In the genomic region with DNA sequence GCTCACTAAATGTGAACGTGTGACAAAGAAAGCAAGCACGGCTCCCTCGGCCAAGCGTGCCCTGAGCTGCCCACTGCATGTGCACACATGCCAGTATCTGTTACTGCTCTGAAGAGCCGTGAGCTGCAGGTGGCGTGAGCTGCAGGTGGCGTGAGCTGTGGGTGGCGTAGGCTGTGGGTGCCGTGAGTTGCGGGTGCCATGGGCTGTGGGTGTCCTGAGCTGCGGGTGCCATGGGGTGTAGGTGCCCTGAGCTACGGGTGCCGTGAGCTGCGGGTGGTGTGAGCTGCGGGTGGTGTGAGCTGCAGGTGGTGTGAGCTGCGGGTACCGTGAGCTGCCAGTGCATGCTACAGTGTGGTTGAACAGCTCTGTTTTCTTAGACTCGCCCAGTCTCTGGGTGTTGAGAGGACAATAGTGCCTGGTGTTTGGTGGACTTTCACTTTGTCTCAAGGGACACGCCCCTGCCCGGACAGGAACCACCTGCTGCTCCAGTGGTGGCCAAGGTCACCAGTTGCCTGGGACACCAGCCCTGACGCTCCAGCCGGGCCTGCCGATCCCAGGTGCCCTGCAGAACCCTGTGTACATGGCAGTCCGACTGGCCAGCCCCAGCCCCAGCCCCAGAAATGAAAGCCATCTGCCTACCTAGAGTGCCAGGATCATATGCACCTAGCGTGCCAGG, we compare ENCODE assay signal across 1 cellular context.
TF ChIP-seq lines count a peak whose summit lies in the region.

No MANE protein-coding gene starts in this region.

TF ChIP-seq in HepG2, 621 proteins besides CTCF, POLR2A, EP300 and RAD21 (continued from another document and continues in another):
- peak; percentile 59 for TF ChIP-seq NR2C2 (CRISPR knock-in tag; IDR thresholded peaks at IDR 0.05; ENCODE audit: borderline replicate concordance)
- TF ChIP-seq ZSCAN30 (CRISPR knock-in tag; IDR thresholded peaks at IDR 0.05) = no peak
- peak; percentile 24; the same call in 1 of the 2 replicates for TF ChIP-seq GATAD2A (CRISPR knock-in tag; IDR thresholded peaks at IDR 0.05)
- TF ChIP-seq KDM5A (IDR thresholded peaks at IDR 0.05; ENCODE audit: borderline replicate concordance, low read length) = no peak
- TF ChIP-seq, protein P1, sequence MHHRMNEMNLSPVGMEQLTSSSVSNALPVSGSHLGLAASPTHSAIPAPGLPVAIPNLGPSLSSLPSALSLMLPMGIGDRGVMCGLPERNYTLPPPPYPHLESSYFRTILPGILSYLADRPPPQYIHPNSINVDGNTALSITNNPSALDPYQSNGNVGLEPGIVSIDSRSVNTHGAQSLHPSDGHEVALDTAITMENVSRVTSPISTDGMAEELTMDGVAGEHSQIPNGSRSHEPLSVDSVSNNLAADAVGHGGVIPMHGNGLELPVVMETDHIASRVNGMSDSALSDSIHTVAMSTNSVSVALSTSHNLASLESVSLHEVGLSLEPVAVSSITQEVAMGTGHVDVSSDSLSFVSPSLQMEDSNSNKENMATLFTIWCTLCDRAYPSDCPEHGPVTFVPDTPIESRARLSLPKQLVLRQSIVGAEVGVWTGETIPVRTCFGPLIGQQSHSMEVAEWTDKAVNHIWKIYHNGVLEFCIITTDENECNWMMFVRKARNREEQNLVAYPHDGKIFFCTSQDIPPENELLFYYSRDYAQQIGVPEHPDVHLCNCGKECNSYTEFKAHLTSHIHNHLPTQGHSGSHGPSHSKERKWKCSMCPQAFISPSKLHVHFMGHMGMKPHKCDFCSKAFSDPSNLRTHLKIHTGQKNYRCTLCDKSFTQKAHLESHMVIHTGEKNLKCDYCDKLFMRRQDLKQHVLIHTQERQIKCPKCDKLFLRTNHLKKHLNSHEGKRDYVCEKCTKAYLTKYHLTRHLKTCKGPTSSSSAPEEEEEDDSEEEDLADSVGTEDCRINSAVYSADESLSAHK (CRISPR knock-in tag; IDR thresholded peaks at IDR 0.05; ENCODE audit: borderline replicate concordance) = no peak
- no peak for TF ChIP-seq LCORL (IDR thresholded peaks at IDR 0.05)
- TF ChIP-seq LCORL (CRISPR knock-in tag; IDR thresholded peaks at IDR 0.05) = no peak
- TF ChIP-seq GPN1 (CRISPR knock-in tag; IDR thresholded peaks at IDR 0.05; ENCODE audit: borderline replicate concordance) = no peak
- TF ChIP-seq, protein P2, sequence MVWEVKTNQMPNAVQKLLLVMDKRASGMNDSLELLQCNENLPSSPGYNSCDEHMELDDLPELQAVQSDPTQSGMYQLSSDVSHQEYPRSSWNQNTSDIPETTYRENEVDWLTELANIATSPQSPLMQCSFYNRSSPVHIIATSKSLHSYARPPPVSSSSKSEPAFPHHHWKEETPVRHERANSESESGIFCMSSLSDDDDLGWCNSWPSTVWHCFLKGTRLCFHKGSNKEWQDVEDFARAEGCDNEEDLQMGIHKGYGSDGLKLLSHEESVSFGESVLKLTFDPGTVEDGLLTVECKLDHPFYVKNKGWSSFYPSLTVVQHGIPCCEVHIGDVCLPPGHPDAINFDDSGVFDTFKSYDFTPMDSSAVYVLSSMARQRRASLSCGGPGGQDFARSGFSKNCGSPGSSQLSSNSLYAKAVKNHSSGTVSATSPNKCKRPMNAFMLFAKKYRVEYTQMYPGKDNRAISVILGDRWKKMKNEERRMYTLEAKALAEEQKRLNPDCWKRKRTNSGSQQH (CRISPR knock-in tag; IDR thresholded peaks at IDR 0.05; ENCODE audit: low read depth) = 0 out of 2 replicates have a peak, but pooled peaks have one; percentile 27
- TF ChIP-seq, protein P3, sequence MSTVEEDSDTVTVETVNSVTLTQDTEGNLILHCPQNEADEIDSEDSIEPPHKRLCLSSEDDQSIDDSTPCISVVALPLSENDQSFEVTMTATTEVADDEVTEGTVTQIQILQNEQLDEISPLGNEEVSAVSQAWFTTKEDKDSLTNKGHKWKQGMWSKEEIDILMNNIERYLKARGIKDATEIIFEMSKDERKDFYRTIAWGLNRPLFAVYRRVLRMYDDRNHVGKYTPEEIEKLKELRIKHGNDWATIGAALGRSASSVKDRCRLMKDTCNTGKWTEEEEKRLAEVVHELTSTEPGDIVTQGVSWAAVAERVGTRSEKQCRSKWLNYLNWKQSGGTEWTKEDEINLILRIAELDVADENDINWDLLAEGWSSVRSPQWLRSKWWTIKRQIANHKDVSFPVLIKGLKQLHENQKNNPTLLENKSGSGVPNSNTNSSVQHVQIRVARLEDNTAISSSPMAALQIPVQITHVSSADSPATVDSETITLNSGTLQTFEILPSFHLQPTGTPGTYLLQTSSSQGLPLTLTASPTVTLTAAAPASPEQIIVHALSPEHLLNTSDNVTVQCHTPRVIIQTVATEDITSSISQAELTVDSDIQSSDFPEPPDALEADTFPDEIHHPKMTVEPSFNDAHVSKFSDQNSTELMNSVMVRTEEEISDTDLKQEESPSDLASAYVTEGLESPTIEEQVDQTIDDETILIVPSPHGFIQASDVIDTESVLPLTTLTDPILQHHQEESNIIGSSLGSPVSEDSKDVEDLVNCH (CRISPR knock-in tag; IDR thresholded peaks at IDR 0.05) = no peak
- TF ChIP-seq TRIM24 (CRISPR knock-in tag; IDR thresholded peaks at IDR 0.05) = no peak
- TF ChIP-seq ZNF547 (CRISPR knock-in tag; IDR thresholded peaks at IDR 0.05) = no peak
- no peak for TF ChIP-seq SRSF9 (IDR thresholded peaks at IDR 0.05; ENCODE audit: borderline replicate concordance, insufficient read depth, low read depth, low read length, poor library complexity, severe bottlenecking)
- TF ChIP-seq MED8 (CRISPR knock-in tag; IDR thresholded peaks at IDR 0.05; ENCODE audit: insufficient replicate concordance) = peak; percentile 42
- no peak for TF ChIP-seq ZNF562 (CRISPR knock-in tag; IDR thresholded peaks at IDR 0.05; ENCODE audit: borderline replicate concordance)
- TF ChIP-seq ZNF343 (CRISPR knock-in tag; IDR thresholded peaks at IDR 0.05) = no peak
- TF ChIP-seq ISX (CRISPR knock-in tag; conservative IDR thresholded peaks at IDR 0.05) = no peak
- no peak for TF ChIP-seq KAT7 (CRISPR knock-in tag; IDR thresholded peaks at IDR 0.05; ENCODE audit: borderline replicate concordance)
- TF ChIP-seq, protein P4, sequence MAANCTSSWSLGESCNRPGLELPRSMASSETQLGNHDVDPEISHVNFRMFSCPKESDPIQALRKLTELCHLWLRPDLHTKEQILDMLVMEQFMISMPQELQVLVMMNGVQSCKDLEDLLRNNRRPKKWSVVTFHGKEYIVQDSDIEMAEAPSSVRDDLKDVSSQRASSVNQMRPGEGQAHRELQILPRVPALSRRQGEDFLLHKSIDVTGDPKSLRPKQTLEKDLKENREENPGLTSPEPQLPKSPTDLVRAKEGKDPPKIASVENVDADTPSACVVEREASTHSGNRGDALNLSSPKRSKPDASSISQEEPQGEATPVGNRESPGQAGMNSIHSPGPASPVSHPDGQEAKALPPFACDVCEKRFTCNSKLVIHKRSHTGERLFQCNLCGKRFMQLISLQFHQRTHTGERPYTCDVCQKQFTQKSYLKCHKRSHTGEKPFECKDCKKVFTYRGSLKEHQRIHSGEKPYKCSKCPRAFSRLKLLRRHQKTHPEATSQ (CRISPR knock-in tag; IDR thresholded peaks at IDR 0.05; ENCODE audit: borderline replicate concordance) = no peak
- 0 out of 2 replicates have a peak, but pooled peaks have one; percentile 42 for TF ChIP-seq ZNF761 (CRISPR knock-in tag; conservative IDR thresholded peaks at IDR 0.05)
- peak; percentile 75; the same call in 1 of the 2 replicates for TF ChIP-seq ZNF788 (CRISPR knock-in tag; IDR thresholded peaks at IDR 0.05; ENCODE audit: borderline replicate concordance)
- TF ChIP-seq ZNF430 (CRISPR knock-in tag; IDR thresholded peaks at IDR 0.05) = no peak
- no peak for TF ChIP-seq ZNF546 (CRISPR knock-in tag; conservative IDR thresholded peaks at IDR 0.05)
- TF ChIP-seq XBP1 (CRISPR knock-in tag; IDR thresholded peaks at IDR 0.05) = no peak
- 0 out of 2 replicates have a peak, but pooled peaks have one; percentile 6 for TF ChIP-seq PITX1 (CRISPR knock-in tag; IDR thresholded peaks at IDR 0.05)
- TF ChIP-seq MTA1 (CRISPR knock-in tag; IDR thresholded peaks at IDR 0.05; ENCODE audit: borderline replicate concordance) = 0 out of 2 replicates have a peak, but pooled peaks have one; percentile 73
- 0 out of 2 replicates have a peak, but pooled peaks have one; percentile 37 for TF ChIP-seq CBX5 (CRISPR knock-in tag; IDR thresholded peaks at IDR 0.05; ENCODE audit: borderline replicate concordance)
- no peak for TF ChIP-seq MTF1 (CRISPR knock-in tag; IDR thresholded peaks at IDR 0.05)
- no peak for TF ChIP-seq CHCHD3 (CRISPR knock-in tag; IDR thresholded peaks at IDR 0.05)
- TF ChIP-seq, protein P5, sequence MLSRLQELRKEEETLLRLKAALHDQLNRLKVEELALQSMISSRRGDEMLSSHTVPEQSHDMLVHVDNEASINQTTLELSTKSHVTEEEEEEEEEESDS (CRISPR knock-in tag; IDR thresholded peaks at IDR 0.05; ENCODE audit: borderline replicate concordance) = no peak
- no peak for TF ChIP-seq RAD51 (IDR thresholded peaks at IDR 0.05; ENCODE audit: borderline replicate concordance)
- TF ChIP-seq, protein P6, sequence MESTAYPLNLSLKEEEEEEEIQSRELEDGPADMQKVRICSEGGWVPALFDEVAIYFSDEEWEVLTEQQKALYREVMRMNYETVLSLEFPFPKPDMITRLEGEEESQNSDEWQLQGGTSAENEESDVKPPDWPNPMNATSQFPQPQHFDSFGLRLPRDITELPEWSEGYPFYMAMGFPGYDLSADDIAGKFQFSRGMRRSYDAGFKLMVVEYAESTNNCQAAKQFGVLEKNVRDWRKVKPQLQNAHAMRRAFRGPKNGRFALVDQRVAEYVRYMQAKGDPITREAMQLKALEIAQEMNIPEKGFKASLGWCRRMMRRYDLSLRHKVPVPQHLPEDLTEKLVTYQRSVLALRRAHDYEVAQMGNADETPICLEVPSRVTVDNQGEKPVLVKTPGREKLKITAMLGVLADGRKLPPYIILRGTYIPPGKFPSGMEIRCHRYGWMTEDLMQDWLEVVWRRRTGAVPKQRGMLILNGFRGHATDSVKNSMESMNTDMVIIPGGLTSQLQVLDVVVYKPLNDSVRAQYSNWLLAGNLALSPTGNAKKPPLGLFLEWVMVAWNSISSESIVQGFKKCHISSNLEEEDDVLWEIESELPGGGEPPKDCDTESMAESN (CRISPR knock-in tag; conservative IDR thresholded peaks at IDR 0.05) = no peak
- TF ChIP-seq, protein P7, sequence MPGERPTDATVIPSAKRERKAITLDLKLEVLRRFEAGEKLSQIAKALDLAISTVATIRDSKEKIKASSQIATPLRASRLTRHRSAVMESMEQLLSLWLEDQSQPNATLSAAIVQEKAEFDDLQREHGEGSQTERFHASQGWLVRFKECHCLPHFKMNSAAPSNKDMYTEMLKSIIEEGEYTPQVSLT (CRISPR knock-in tag; IDR thresholded peaks at IDR 0.05; ENCODE audit: borderline replicate concordance, low read depth) = no peak
- TF ChIP-seq ARNT2 (CRISPR knock-in tag; IDR thresholded peaks at IDR 0.05; ENCODE audit: low read depth) = no peak
- no peak for TF ChIP-seq KLF11 (CRISPR knock-in tag; IDR thresholded peaks at IDR 0.05)
- no peak for TF ChIP-seq ZNF577 (CRISPR knock-in tag; IDR thresholded peaks at IDR 0.05; ENCODE audit: borderline replicate concordance, low read depth)
- TF ChIP-seq ZFY (CRISPR knock-in tag; IDR thresholded peaks at IDR 0.05) = 0 out of 2 replicates have a peak, but pooled peaks have one; percentile 27
- TF ChIP-seq TMF1 (CRISPR knock-in tag; IDR thresholded peaks at IDR 0.05; ENCODE audit: low read depth) = no peak
- no peak for TF ChIP-seq ZNF607 (CRISPR knock-in tag; IDR thresholded peaks at IDR 0.05; ENCODE audit: borderline replicate concordance)
- no peak for TF ChIP-seq NR3C1 (CRISPR knock-in tag; IDR thresholded peaks at IDR 0.05)
- TF ChIP-seq, protein P8, sequence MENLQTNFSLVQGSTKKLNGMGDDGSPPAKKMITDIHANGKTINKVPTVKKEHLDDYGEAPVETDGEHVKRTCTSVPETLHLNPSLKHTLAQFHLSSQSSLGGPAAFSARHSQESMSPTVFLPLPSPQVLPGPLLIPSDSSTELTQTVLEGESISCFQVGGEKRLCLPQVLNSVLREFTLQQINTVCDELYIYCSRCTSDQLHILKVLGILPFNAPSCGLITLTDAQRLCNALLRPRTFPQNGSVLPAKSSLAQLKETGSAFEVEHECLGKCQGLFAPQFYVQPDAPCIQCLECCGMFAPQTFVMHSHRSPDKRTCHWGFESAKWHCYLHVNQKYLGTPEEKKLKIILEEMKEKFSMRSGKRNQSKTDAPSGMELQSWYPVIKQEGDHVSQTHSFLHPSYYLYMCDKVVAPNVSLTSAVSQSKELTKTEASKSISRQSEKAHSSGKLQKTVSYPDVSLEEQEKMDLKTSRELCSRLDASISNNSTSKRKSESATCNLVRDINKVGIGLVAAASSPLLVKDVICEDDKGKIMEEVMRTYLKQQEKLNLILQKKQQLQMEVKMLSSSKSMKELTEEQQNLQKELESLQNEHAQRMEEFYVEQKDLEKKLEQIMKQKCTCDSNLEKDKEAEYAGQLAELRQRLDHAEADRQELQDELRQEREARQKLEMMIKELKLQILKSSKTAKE (CRISPR knock-in tag; IDR thresholded peaks at IDR 0.05; ENCODE audit: borderline replicate concordance) = peak; percentile 42; the same call in 1 of the 2 replicates
- TF ChIP-seq, protein P9, sequence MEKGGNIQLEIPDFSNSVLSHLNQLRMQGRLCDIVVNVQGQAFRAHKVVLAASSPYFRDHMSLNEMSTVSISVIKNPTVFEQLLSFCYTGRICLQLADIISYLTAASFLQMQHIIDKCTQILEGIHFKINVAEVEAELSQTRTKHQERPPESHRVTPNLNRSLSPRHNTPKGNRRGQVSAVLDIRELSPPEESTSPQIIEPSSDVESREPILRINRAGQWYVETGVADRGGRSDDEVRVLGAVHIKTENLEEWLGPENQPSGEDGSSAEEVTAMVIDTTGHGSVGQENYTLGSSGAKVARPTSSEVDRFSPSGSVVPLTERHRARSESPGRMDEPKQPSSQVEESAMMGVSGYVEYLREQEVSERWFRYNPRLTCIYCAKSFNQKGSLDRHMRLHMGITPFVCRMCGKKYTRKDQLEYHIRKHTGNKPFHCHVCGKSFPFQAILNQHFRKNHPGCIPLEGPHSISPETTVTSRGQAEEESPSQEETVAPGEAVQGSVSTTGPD (CRISPR knock-in tag; IDR thresholded peaks at IDR 0.05) = 0 out of 2 replicates have a peak, but pooled peaks have one; percentile 43
- TF ChIP-seq ZNF598 (CRISPR knock-in tag; IDR thresholded peaks at IDR 0.05; ENCODE audit: borderline replicate concordance) = no peak
- 0 out of 2 replicates have a peak, but pooled peaks have one; percentile 31 for TF ChIP-seq DPF2 (CRISPR knock-in tag; IDR thresholded peaks at IDR 0.05; ENCODE audit: borderline replicate concordance, low read depth)
- TF ChIP-seq DR1 (CRISPR knock-in tag; IDR thresholded peaks at IDR 0.05) = no peak
- TF ChIP-seq ZNF24 (IDR thresholded peaks at IDR 0.05) = no peak
- no peak for TF ChIP-seq ZNF816 (CRISPR knock-in tag; IDR thresholded peaks at IDR 0.05; ENCODE audit: borderline replicate concordance)
- TF ChIP-seq EZH2 (conservative IDR thresholded peaks at IDR 0.05; ENCODE audit: low read depth, low read length) = no peak
- TF ChIP-seq ELF1 (CRISPR knock-in tag; IDR thresholded peaks at IDR 0.05) = no peak
- no peak for TF ChIP-seq SMARCC2 (IDR thresholded peaks at IDR 0.05)
- TF ChIP-seq BORCS8-MEF2B (CRISPR knock-in tag; IDR thresholded peaks at IDR 0.05) = peak; percentile 51
- TF ChIP-seq, protein P10, sequence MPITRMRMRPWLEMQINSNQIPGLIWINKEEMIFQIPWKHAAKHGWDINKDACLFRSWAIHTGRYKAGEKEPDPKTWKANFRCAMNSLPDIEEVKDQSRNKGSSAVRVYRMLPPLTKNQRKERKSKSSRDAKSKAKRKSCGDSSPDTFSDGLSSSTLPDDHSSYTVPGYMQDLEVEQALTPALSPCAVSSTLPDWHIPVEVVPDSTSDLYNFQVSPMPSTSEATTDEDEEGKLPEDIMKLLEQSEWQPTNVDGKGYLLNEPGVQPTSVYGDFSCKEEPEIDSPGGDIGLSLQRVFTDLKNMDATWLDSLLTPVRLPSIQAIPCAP (CRISPR knock-in tag; IDR thresholded peaks at IDR 0.05; ENCODE audit: low read depth) = no peak
- peak; percentile 76; the same call in 1 of the 2 replicates for TF ChIP-seq SP5 (CRISPR knock-in tag; IDR thresholded peaks at IDR 0.05; ENCODE audit: borderline replicate concordance, low read depth)
- no peak for TF ChIP-seq POLR2G (IDR thresholded peaks at IDR 0.05; ENCODE audit: low read depth, low read length)
